In genomic region chr1:223208164-223209075, GRCh38 we compare ENCODE assay signal across 33 cellular contexts.
DNase-seq lines count a peak whose midpoint lies in the region; ATAC-seq and TF ChIP-seq lines count a peak whose summit lies in the region.
"Had no signal": no experiment of that assay in that cellular context is flagged by ENCODE, and none has a peak within 500 bp of the region (broad histone marks: within the 10 kb centered on the region; RNA-seq: fewer than 3 reads in every experiment).

No MANE protein-coding gene starts in this region.

- H3K27ac ChIP-seq in upper lobe of left lung = no peak overlapping the region
- H3K27ac ChIP-seq: 22Rv1, ascending aorta, C4-2B, esophagus muscularis mucosa, hepatocyte, neutrophil, RWPE1 had no signal

- WGBS in upper lobe of left lung, 2 donors = 75 to 82% methylated on average over 13 of the region's 13 CpGs

- POLR2A ChIA-PET in WTC11 (lab: Charles Lee) = interaction anchor here (1.0 kb wide), 1 partner anchor 12 kb away, joined by 3 read pairs; no protein-coding TSS in a partner anchor

- TF ChIP-seq EP300 in upper lobe of left lung (IDR thresholded peaks at IDR 0.05) = no peak

- no peak for TF ChIP-seq POLR2A in upper lobe of left lung (IDR thresholded peaks at IDR 0.05)

- CTCF ChIA-PET in WTC11 (lab: Charles Lee) = interaction anchor here (0.8 to 1.1 kb wide), 4 partner anchors 47 to 85 kb away, joined by 3 to 6 read pairs (median 3); partner anchors contain the start of gene TLR5

- TF ChIP-seq CTCF in WTC11 (IDR thresholded peaks at IDR 0.05) (no peak), upper lobe of left lung (IDR thresholded peaks at IDR 0.05) (no peak)

- H3K27me3 Mint-ChIP-seq in WTC11 (ENCODE audit: low read depth) = no peaks in the 10 kb centered on the region

- H3K36me3 ChIP-seq in upper lobe of left lung = no peaks in the 10 kb centered on the region
- H3K36me3 ChIP-seq: ascending aorta, esophagus muscularis mucosa, neutrophil had no signal

- ATAC-seq in WTC11 (peak; percentile 34; the same call in 1 of the 2 replicates), upper lobe of left lung (ENCODE audit: low FRiP score in 2 of 2) (no peak)
- ATAC-seq: activated CD8-positive, alpha-beta memory T cell treated with anti-CD3 and anti-CD28 coated beads, Interleukin-2, amount 10 ng/mL, durations not matched to agents 7 days and 5 days; activated T-cell treated with anti-CD3 and anti-CD28 coated beads, Interleukin-2, amount 50 U/mL, for 4 hours; left colon had no signal

- peaks cover 7% of the 10 kb centered on the region for H3K4me1 Mint-ChIP-seq in WTC11
- H3K4me1 Mint-ChIP-seq: activated CD8-positive, alpha-beta memory T cell treated with anti-CD3 and anti-CD28 coated beads, Interleukin-2, amount 10 ng/mL, durations not matched to agents 7 days and 5 days; activated naive CD8-positive, alpha-beta T cell treated with anti-CD3 and anti-CD28 coated beads, Interleukin-2, amount 10 ng/mL, durations not matched to agents 7 days and 5 days; central memory CD8-positive, alpha-beta T cell had no signal

- no peak overlapping the region for H3K4me3 Mint-ChIP-seq in WTC11
- H3K4me3 Mint-ChIP-seq: activated CD8-positive, alpha-beta memory T cell treated with anti-CD3 and anti-CD28 coated beads, Interleukin-2, amount 10 ng/mL, durations not matched to agents 7 days and 5 days; activated naive CD8-positive, alpha-beta T cell treated with anti-CD3 and anti-CD28 coated beads, Interleukin-2, amount 10 ng/mL, durations not matched to agents 7 days and 5 days; activated T-cell treated with anti-CD3 and anti-CD28 coated beads, Interleukin-2, amount 50 U/mL, for 4 hours; central memory CD8-positive, alpha-beta T cell; dendritic cell treated with granulocyte-macrophage colony-stimulating factor and Interleukin-4, amounts not matched to agents 40 ng/mL and 50 ng/mL, for 4 days; HFFc6 had no signal

- H3K27ac Mint-ChIP-seq in WTC11 = no peak overlapping the region
- H3K27ac Mint-ChIP-seq: activated CD8-positive, alpha-beta memory T cell treated with anti-CD3 and anti-CD28 coated beads, Interleukin-2, amount 10 ng/mL, durations not matched to agents 7 days and 5 days; activated naive CD8-positive, alpha-beta T cell treated with anti-CD3 and anti-CD28 coated beads, Interleukin-2, amount 10 ng/mL, durations not matched to agents 7 days and 5 days; dendritic cell treated with granulocyte-macrophage colony-stimulating factor and Interleukin-4, amounts not matched to agents 40 ng/mL and 50 ng/mL, for 4 days; HFFc6 had no signal

- H3K27me3 ChIP-seq in upper lobe of left lung = no peaks in the 10 kb centered on the region
- H3K27me3 ChIP-seq: ascending aorta, hepatocyte, neutrophil had no signal

- no peaks in the 10 kb centered on the region for H3K4me1 ChIP-seq in upper lobe of left lung
- H3K4me1 ChIP-seq: ascending aorta had no signal

- H3K36me3 Mint-ChIP-seq in WTC11 = no peaks in the 10 kb centered on the region
- H3K36me3 Mint-ChIP-seq: activated CD8-positive, alpha-beta memory T cell treated with anti-CD3 and anti-CD28 coated beads, Interleukin-2, amount 10 ng/mL, durations not matched to agents 7 days and 5 days; activated naive CD8-positive, alpha-beta T cell treated with anti-CD3 and anti-CD28 coated beads, Interleukin-2, amount 10 ng/mL, durations not matched to agents 7 days and 5 days had no signal

- H3K4me3 ChIP-seq in upper lobe of left lung = no peak overlapping the region
- H3K4me3 ChIP-seq: ascending aorta, esophagus muscularis mucosa, hepatocyte had no signal

- DNase-seq in DMS 273 (lab: John Stamatoyannopoulos, UW; ENCODE audit: unreplicated experiment) = peak; percentile 30
- DNase-seq in DMS 273 treated with DMSO at 0.1 percent for 48 hours (lab: John Stamatoyannopoulos, UW) = no peak
- DNase-seq in WTC11 (ENCODE audit: low spot score) = no peak
- peak; percentile 60 for DNase-seq in kidney tubule cell (ENCODE audit: low spot score)
- DNase-seq in renal cortical epithelial cell (ENCODE audit: low read depth) = peak; percentile 82
- DNase-seq in upper lobe of left lung = no peak
- DNase-seq in NCI-H748 treated with DMSO at 0.1 percent for 48 hours (lab: John Stamatoyannopoulos, UW) = no peak
- DNase-seq in COR-L47 (lab: John Stamatoyannopoulos, UW) = no peak
- DNase-seq: activated CD4-positive, alpha-beta T cell treated with anti-CD3 and anti-CD28 coated beads, Interleukin-2, amount 50 U/mL, for 4 hours; activated CD8-positive, alpha-beta memory T cell treated with anti-CD3 and anti-CD28 coated beads, Interleukin-2, amount 10 ng/mL, durations not matched to agents 7 days and 5 days; activated gamma-delta T cell; activated naive CD8-positive, alpha-beta T cell treated with anti-CD3 and anti-CD28 coated beads, Interleukin-2, amount 10 ng/mL, durations not matched to agents 7 days and 5 days; activated T-cell treated with anti-CD3 and anti-CD28 coated beads, Interleukin-2, amount 50 U/mL, for 4 hours; Calu3; DND-41; foreskin fibroblast; HFFc6; Kasumi-1; left colon; mesendoderm; NCI-H510A; SK-N-SH; small intestine; stimulated activated naive CD4-positive, alpha-beta T cell had no signal

- no peaks in the 10 kb centered on the region for H3K9me3 Mint-ChIP-seq in WTC11
- H3K9me3 Mint-ChIP-seq: activated naive CD8-positive, alpha-beta T cell treated with anti-CD3 and anti-CD28 coated beads, Interleukin-2, amount 10 ng/mL, durations not matched to agents 7 days and 5 days; activated T-cell treated with anti-CD3 and anti-CD28 coated beads, Interleukin-2, amount 50 U/mL, for 4 hours; central memory CD8-positive, alpha-beta T cell; dendritic cell treated with granulocyte-macrophage colony-stimulating factor and Interleukin-4, amounts not matched to agents 40 ng/mL and 50 ng/mL, for 4 days; HFFc6 had no signal

- H3K9me3 ChIP-seq in upper lobe of left lung = no peaks in the 10 kb centered on the region
- H3K9me3 ChIP-seq: ascending aorta, esophagus muscularis mucosa, neutrophil, SK-N-SH had no signal

TF ChIP-seq in WTC11, 78 proteins besides CTCF, POLR2A, EP300 and RAD21 (continues in another document):
- TF ChIP-seq GRHL2 (CRISPR knock-in tag; IDR thresholded peaks at IDR 0.05; ENCODE audit: insufficient replicate concordance, severe bottlenecking) (no peak), PREB (CRISPR knock-in tag; IDR thresholded peaks at IDR 0.05; ENCODE audit: borderline replicate concordance) (no peak), ZBTB43 (CRISPR knock-in tag; IDR thresholded peaks at IDR 0.05) (no peak), E2F4 (CRISPR knock-in tag; IDR thresholded peaks at IDR 0.05; ENCODE audit: borderline replicate concordance, low read depth) (no peak), MLX (CRISPR knock-in tag; IDR thresholded peaks at IDR 0.05) (no peak), ZNF317 (CRISPR knock-in tag; IDR thresholded peaks at IDR 0.05; ENCODE audit: borderline replicate concordance, low read depth) (no peak), SMAD4 (CRISPR knock-in tag; IDR thresholded peaks at IDR 0.05) (no peak), SOX15 (CRISPR knock-in tag; IDR thresholded peaks at IDR 0.05) (no peak)

Comparison
In these comparisons a context has a peak if more than half of its experiments do, and no peak if none do; other contexts are left out.
1. DNase-seq: peak in DMS 273 (single experiment), kidney tubule cell (single experiment) and renal cortical epithelial cell (single experiment); none in DMS 273 treated with DMSO at 0.1 percent for 48 hours (single experiment), WTC11 (single experiment), upper lobe of left lung (0 of 2), NCI-H748 treated with DMSO at 0.1 percent for 48 hours (single experiment) and COR-L47 (single experiment).